ENCODE assay signal across 8 cellular contexts in the genomic region with DNA sequence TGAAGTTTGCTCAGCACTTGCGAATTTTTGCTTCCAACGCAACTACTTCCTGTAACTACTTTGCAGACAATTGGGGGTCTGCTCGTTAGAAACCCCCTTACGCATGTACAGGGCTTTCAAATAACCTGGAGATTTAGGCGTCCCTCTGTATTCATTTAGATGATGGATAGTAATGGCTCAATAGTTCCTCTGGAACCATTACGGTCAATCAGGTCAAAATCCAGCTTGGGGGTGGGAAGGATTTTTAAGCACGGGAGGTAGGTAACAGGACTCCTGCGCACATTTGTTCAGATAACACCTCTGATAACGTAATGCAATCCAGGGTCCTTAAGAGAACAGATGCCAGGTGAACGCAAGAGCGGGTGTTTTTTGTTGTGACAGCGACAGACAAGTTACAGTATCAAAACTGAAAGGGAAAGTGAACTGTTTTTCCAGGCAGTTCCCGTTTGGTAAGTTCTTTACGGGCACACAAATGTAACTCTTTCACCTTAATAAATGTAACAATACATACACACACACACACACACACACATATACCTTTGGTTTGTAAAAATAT. TPM values are rescaled to one million over a fixed set of nuclear protein-coding genes. Genes with fewer than 3 reads are reported as not detected.
DNase-seq lines count a peak whose midpoint lies in the region; ATAC-seq and TF ChIP-seq lines count a peak whose summit lies in the region.

No MANE protein-coding gene starts in this region.

- ATAC-seq in CD4-positive, CD25-positive, alpha-beta regulatory T cell (ENCODE audit: low read depth in 2 of 2), result no peak
- ATAC-seq in T-cell (replicated peaks in 1 of 4) (peak in 1 of 4 experiments; percentile 57), HG03045 (IDR thresholded peaks at IDR 0.05; ENCODE audit: unreplicated experiment) (no peak)

- no peaks in the 10 kb centered on the region for H3K9me3 ChIP-seq in CD4-positive, CD25-positive, alpha-beta regulatory T cell (ENCODE audit: control insufficient read depth in 2 of 2, low read length in 2 of 2)

- DNase-seq in CD4-positive, CD25-positive, alpha-beta regulatory T cell, result peak in 1 of 3 donors; percentile 54
- no peak for DNase-seq in HFF-Myc (ENCODE audit: extremely low read depth, low read depth)
- DNase-seq in T-cell, result peak in 2 of 34 experiments; percentile 21 to 22
- peak; percentile 66 for DNase-seq in fibroblast of peridontal ligament (ENCODE audit: extremely low read depth)
- DNase-seq in renal cortical epithelial cell (ENCODE audit: low read depth), result peak; percentile 34
- DNase-seq in DMS114 treated with DMSO at 0.1 percent for 48 hours (lab: John Stamatoyannopoulos, UW; ENCODE audit: unreplicated experiment), result no peak
- DNase-seq in NCI-H82 (lab: John Stamatoyannopoulos, UW), result no peak

- peaks cover 0 to 48% (median 32%) of the 10 kb centered on the region in 4 donors for H3K4me1 Mint-ChIP-seq in CD4-positive, CD25-positive, alpha-beta regulatory T cell
- H3K4me1 Mint-ChIP-seq in T-cell, result peaks cover 46 to 55% (median 51%) of the 10 kb centered on the region in 3 donors

- POLR2A ChIA-PET in T-cell (lab: Charles Lee), result no interaction called here

- peaks cover 89% of the 10 kb centered on the region for H3K27me3 Mint-ChIP-seq in CD4-positive, CD25-positive, alpha-beta regulatory T cell
- H3K27me3 Mint-ChIP-seq in T-cell, result peaks cover 19 to 54% of the 10 kb centered on the region in 2 donors

- H3K27me3 ChIP-seq in CD4-positive, CD25-positive, alpha-beta regulatory T cell (ENCODE audit: control insufficient read depth, insufficient read depth, low read length), result peaks cover 47% of the 10 kb centered on the region

- no peak overlapping the region for H3K27ac ChIP-seq in CD4-positive, CD25-positive, alpha-beta regulatory T cell (ENCODE audit: insufficient read depth, low read length, poor library complexity, severe bottlenecking)

- peaks cover 49% of the 10 kb centered on the region for H3K4me1 ChIP-seq in CD4-positive, CD25-positive, alpha-beta regulatory T cell (ENCODE audit: control insufficient read depth, insufficient read depth, low read length, poor library complexity, severe bottlenecking)

- CTCF ChIA-PET in T-cell (lab: Charles Lee), result interaction anchor here in 1 of 2 donors (0.7 kb wide), 1 partner anchor 46 kb away, joined by 4 read pairs; no protein-coding TSS in a partner anchor

- no peak for TF ChIP-seq CTCF in HFF-Myc (IDR thresholded peaks at IDR 0.05; ENCODE audit: low read depth, low read length, missing control alignments)

- H3K36me3 ChIP-seq in CD4-positive, CD25-positive, alpha-beta regulatory T cell (ENCODE audit: control insufficient read depth, insufficient read depth, low read length), result no peaks in the 10 kb centered on the region

- H3K4me3 Mint-ChIP-seq in CD4-positive, CD25-positive, alpha-beta regulatory T cell, result peak overlapping the region; percentile 87 to 96 (median 92)
- peak overlapping the region; percentile 90 to 93 (median 91) for H3K4me3 Mint-ChIP-seq in T-cell

- H3K4me3 ChIP-seq in CD4-positive, CD25-positive, alpha-beta regulatory T cell (ENCODE audit: low read depth, low read length), result peak overlapping the region; percentile 92
- peak overlapping the region; percentile 49 for H3K4me3 ChIP-seq in HFF-Myc (replicated peaks; ENCODE audit: low read depth, low read length)

- H3K9me3 Mint-ChIP-seq in CD4-positive, CD25-positive, alpha-beta regulatory T cell, result peaks cover 0 to 3% (median 0%) of the 10 kb centered on the region in 7 donors
- H3K9me3 Mint-ChIP-seq in T-cell, result no peaks in the 10 kb centered on the region

- no peaks in the 10 kb centered on the region for H3K36me3 Mint-ChIP-seq in CD4-positive, CD25-positive, alpha-beta regulatory T cell
- H3K36me3 Mint-ChIP-seq in T-cell, result no peaks in the 10 kb centered on the region

- peak overlapping the region; percentile 87 to 92 (median 91) for H3K27ac Mint-ChIP-seq in CD4-positive, CD25-positive, alpha-beta regulatory T cell
- H3K27ac Mint-ChIP-seq in T-cell, result peak overlapping the region; percentile 58 to 71

RNA-seq across cellular contexts. Expression of a gene that starts 3.7 kb away (rescaled TPM):
- not detected for total RNA-seq in CD4-positive, CD25-positive, alpha-beta regulatory T cell
- polyA plus RNA-seq in CD4-positive, CD25-positive, alpha-beta regulatory T cell, result not detected
- total RNA-seq in T-cell (not detected), renal cortical epithelial cell (0.17 and 0.80 TPM in 2 replicates)

Comparison
In these comparisons a context has a peak if more than half of its experiments do, and no peak if none do; other contexts are left out.
1. DNase-seq: peak in fibroblast of peridontal ligament (single experiment) and renal cortical epithelial cell (single experiment); none in HFF-Myc (single experiment), DMS114 treated with DMSO at 0.1 percent for 48 hours (single experiment) and NCI-H82 (single experiment).